In the genomic region with DNA sequence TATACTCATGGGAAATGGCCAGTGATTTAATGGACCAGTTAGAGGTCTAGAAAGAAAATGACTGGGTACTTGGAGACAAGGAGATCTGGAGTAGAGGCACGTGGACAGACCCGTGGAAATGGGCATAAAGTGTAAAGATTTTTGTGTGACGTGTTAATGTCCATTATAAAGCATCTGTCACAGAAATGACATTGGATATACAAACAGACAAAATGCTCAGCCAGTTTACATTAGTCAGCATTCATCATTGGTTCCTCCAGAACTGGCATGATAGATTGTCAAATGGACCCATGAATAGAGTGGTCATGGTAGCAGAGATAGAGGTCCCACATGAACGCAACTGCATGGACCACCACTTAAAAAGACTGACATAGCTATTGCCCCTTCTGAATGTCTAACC, we compare ENCODE assay signal across 32 cellular contexts.
"Had no signal": no experiment of that assay in that cellular context is flagged by ENCODE, and none has a peak within 500 bp of the region (broad histone marks: within the 10 kb centered on the region; RNA-seq: fewer than 3 reads in every experiment).

No MANE protein-coding gene starts in this region.

- H3K27ac ChIP-seq: adrenal gland, cardiac muscle cell, VCaP had no signal

- FAIRE-seq: bronchial epithelial cell, TTC549 had no signal

- H3K9me3 ChIP-seq: adrenal gland had no signal

- ATAC-seq: activated CD8-positive, alpha-beta T cell treated with anti-CD3 and anti-CD28 coated beads for 36 hours; activated naive CD4-positive, alpha-beta T cell treated with anti-CD3 and anti-CD28 coated beads, Interleukin-2, amount 50 U/mL, for 72 hours; activated T-cell treated with anti-CD3 and anti-CD28 coated beads, Interleukin-2, amount 50 U/mL, for 4 hours; activated T-cell treated with anti-CD3 and anti-CD28 coated beads, Interleukin-2, amount 50 U/mL, for 72 hours; activated T-helper 17 cell treated with anti-CD3 and anti-CD28 coated beads, Interleukin-2, amount 50 U/mL, for 72 hours had no signal

- H3K27me3 ChIP-seq: adrenal gland, cardiac muscle cell had no signal

- DNase-seq: activated B cell treated with CpG ODN at 0.5 μM for 24 hours; activated CD4-positive, alpha-beta memory T cell treated with anti-CD3 and anti-CD28 coated beads for 36 hours; activated CD4-positive, alpha-beta T cell treated with anti-CD3 and anti-CD28 coated beads for 4 hours; activated CD4-positive, alpha-beta T cell treated with anti-CD3 and anti-CD28 coated beads, Interleukin-2, amount 10 ng/mL, durations not matched to agents 24 days and 14 days; activated CD4-positive, alpha-beta T cell treated with anti-CD3 and anti-CD28 coated beads, Interleukin-2, amount 50 U/mL, for 1 hour; activated CD4-positive, alpha-beta T cell treated with anti-CD3 and anti-CD28 coated beads, Interleukin-2, amount 50 U/mL, for 4 hours; activated CD4-positive, CD25-positive, alpha-beta regulatory T cell treated with anti-CD3 and anti-CD28 coated beads, Interleukin-2, amount 50 U/mL, for 72 hours; activated CD8-positive, alpha-beta memory T cell treated with anti-CD3 and anti-CD28 coated beads, Interleukin-2, amount 50 U/mL, for 4 hours; activated CD8-positive, alpha-beta T cell treated with anti-CD3 and anti-CD28 coated beads for 36 hours; activated effector memory CD4-positive, alpha-beta T cell treated with anti-CD3 and anti-CD28 coated beads, Interleukin-2, amount 50 U/mL, for 16 hours; activated gamma-delta T cell treated with Interleukin-2 at 50 U/mL for 16 hours; activated naive CD4-positive, alpha-beta T cell; activated naive CD4-positive, alpha-beta T cell treated with anti-CD3 and anti-CD28 coated beads for 36 hours; activated naive CD4-positive, alpha-beta T cell treated with anti-CD3 and anti-CD28 coated beads, Interleukin-2, amount 50 U/mL, for 16 hours; activated naive CD8-positive, alpha-beta T cell treated with anti-CD3 and anti-CD28 coated beads for 36 hours; activated T-cell treated with anti-CD3 and anti-CD28 coated beads for 4 hours; activated T-cell treated with anti-CD3 and anti-CD28 coated beads, Interleukin-2, amount 50 U/mL, for 1 hour; activated T-cell treated with anti-CD3 and anti-CD28 coated beads, Interleukin-2, amount 50 U/mL, for 4 hours; activated T-cell treated with anti-CD3 and anti-CD28 coated beads, Interleukin-2, amount 50 U/mL, for 72 hours; adrenal gland; amniotic stem cell; aorta; caudate nucleus; cerebellar nuclear complex; T-helper 2 cell; T-helper 9 cell had no signal

- H3K4me3 ChIP-seq: adrenal gland, cardiac muscle cell had no signal

- H3K36me3 ChIP-seq: adrenal gland, cardiac muscle cell had no signal

- H3K4me1 ChIP-seq: adrenal gland had no signal
